9 cellular contexts compared by ENCODE assay signal in the genomic region with DNA sequence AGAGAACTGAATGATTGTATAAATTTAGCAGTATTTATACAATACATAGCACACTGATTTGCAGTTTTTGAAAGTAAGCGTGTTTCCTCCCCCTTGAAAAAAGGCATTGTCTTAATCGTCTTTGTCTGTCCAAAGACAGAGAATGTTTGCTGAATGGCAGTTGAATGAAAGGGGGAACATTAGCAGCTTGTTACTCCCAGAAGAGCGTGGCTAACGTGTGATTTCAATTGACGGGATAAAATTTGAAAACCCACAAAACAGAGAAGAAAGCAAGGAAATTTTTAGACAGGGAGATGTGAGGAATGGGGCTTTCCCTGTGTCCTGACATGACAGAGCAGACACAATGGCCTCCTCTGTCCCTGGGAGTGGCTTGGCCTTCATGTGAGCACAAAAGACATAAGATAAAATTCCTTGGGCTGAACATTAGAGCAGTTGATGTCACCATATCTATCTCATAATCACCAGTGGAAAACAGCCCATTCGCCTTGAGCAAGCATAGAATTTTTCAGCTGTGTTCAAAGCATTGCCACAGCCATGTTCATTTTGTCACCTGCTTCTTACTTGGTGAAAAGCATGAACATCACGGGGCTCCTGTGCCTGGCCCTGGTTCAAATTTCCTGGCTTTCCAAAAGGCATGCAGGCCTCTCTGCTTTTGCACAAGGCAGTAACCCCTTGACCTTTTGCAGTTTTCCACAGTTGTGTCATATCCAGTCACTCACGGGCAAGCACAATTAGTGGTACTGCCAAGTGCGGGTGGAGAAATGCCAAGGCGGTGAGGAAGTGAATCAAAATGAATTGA.
DNase-seq lines count a peak whose midpoint lies in the region; ATAC-seq, FAIRE-seq and TF ChIP-seq lines count a peak whose summit lies in the region.
"Had no signal": no experiment of that assay in that cellular context is flagged by ENCODE, and none has a peak within 500 bp of the region (broad histone marks: within the 10 kb centered on the region; RNA-seq: fewer than 3 reads in every experiment).

No MANE protein-coding gene starts in this region.

- no peak overlapping the region for H3K9ac ChIP-seq in endothelial cell of umbilical vein (replicated peaks; ENCODE audit: extremely low read depth, insufficient read depth, low read length)

- H3K4me1 ChIP-seq in endothelial cell of umbilical vein (ENCODE audit: control insufficient read depth, extremely low read depth, insufficient read depth, low read length) = peaks cover 28% of the 10 kb centered on the region
- H3K4me1 ChIP-seq in lung (ENCODE audit: control insufficient read depth in 2 of 2, insufficient read depth in 2 of 2, low read length in 2 of 2) = peaks cover 0 to 3% of the 10 kb centered on the region in 2 donors
- H3K4me1 ChIP-seq in tibial nerve = peaks cover 0 to 48% (median 14%) of the 10 kb centered on the region in 4 donors

- TF ChIP-seq POLR2A in endothelial cell of umbilical vein (IDR thresholded peaks at IDR 0.05; ENCODE audit: low read depth, low read length) = no peak
- TF ChIP-seq POLR2A in tibial nerve (IDR thresholded peaks at IDR 0.05) = no peak

- H3K4me3 ChIP-seq in endothelial cell of umbilical vein (replicated peaks in 1 of 3; ENCODE audit: insufficient read depth in 1 of 3, low read depth in 1 of 3, low read length in 3 of 3) (no peak overlapping the region), lung (no peak overlapping the region), tibial nerve (no peak overlapping the region)

- intact Hi-C loops in endothelial cell of umbilical vein (cut with micrococcal nuclease) = loop anchor here (1.0 to 2.0 kb wide), 3 partner anchors 25 to 40 kb away; no protein-coding TSS in a partner anchor

- H3K9me3 ChIP-seq in endothelial cell of umbilical vein (replicated peaks; ENCODE audit: control insufficient read depth, insufficient read depth, low read length) = no peaks in the 10 kb centered on the region
- H3K9me3 ChIP-seq in lung (ENCODE audit: control insufficient read depth in 2 of 2, insufficient read depth in 1 of 2, low read length in 1 of 2) = no peaks in the 10 kb centered on the region
- no peaks in the 10 kb centered on the region for H3K9me3 ChIP-seq in tibial nerve

- POLR2A ChIA-PET in endothelial cell of umbilical vein (lab: Charles Lee) = no interaction called here

- no TSS peak for BruUV-seq in endothelial cell of umbilical vein (replicated peaks; lab: Mats Ljungman, UMichigan)

- no peaks in the 10 kb centered on the region for H3K9me1 ChIP-seq in endothelial cell of umbilical vein (replicated peaks; ENCODE audit: control insufficient read depth, extremely low read depth, insufficient read depth, low read length)

- peak; percentile 97 for FAIRE-seq in endothelial cell of umbilical vein (lab: Jason Lieb, UNC)
- FAIRE-seq: A204.1 had no signal

- H2AFZ ChIP-seq in endothelial cell of umbilical vein (ENCODE audit: low read depth, low read length) = peak overlapping the region; percentile 2

- CTCF ChIA-PET in endothelial cell of umbilical vein (lab: Charles Lee) = interaction anchor here (1.2 kb wide), 1 partner anchor 40 kb away, joined by 3 read pairs; no protein-coding TSS in a partner anchor

- H3K4me2 ChIP-seq in endothelial cell of umbilical vein (ENCODE audit: insufficient read depth, low read length) = no peak overlapping the region

- ATAC-seq in lung (ENCODE audit: insufficient read depth, low FRiP score) (no peak), GM21360 (IDR thresholded peaks at IDR 0.05; ENCODE audit: unreplicated experiment) (no peak), HG02623 (IDR thresholded peaks at IDR 0.05; ENCODE audit: unreplicated experiment) (no peak), GM21737 (IDR thresholded peaks at IDR 0.05; ENCODE audit: unreplicated experiment) (no peak)

- TF ChIP-seq EP300 in tibial nerve (IDR thresholded peaks at IDR 0.05) = peak in 1 of 2 donors; percentile 52

- dilution Hi-C loops in endothelial cell of umbilical vein (cut with MboI; ENCODE audit: extremely low pct_ligation_motif_present, low sequenced_read_pairs) = no loop called here

- H3K36me3 ChIP-seq in endothelial cell of umbilical vein (ENCODE audit: control insufficient read depth in 2 of 2, extremely low read depth in 1 of 2, insufficient read depth in 2 of 2, low read length in 2 of 2) = no peaks in the 10 kb centered on the region
- H3K36me3 ChIP-seq in lung (ENCODE audit: control insufficient read depth in 2 of 2, insufficient read depth in 2 of 2, low read length in 2 of 2) = no peaks in the 10 kb centered on the region
- H3K36me3 ChIP-seq in tibial nerve = no peaks in the 10 kb centered on the region

- H3K27me3 ChIP-seq in endothelial cell of umbilical vein (ENCODE audit: control insufficient read depth in 2 of 2, insufficient read depth in 2 of 2, low read length in 2 of 2) (no peaks in the 10 kb centered on the region), lung (ENCODE audit: control insufficient read depth, insufficient read depth) (no peaks in the 10 kb centered on the region), tibial nerve (no peaks in the 10 kb centered on the region)

- DNase-seq in A172 (ENCODE audit: low spot score) (peak; percentile 90), M059J (ENCODE audit: low read depth) (peak; percentile 98), endothelial cell of umbilical vein (ENCODE audit: low read depth, low spot score) (peak; percentile 91), lung (ENCODE audit: low spot score) (peak; percentile 45), tibial nerve (ENCODE audit: low spot score in 2 of 2) (no peak)

- peak overlapping the region; percentile 66 for H3K27ac ChIP-seq in endothelial cell of umbilical vein (ENCODE audit: insufficient read depth, low read depth, low read length)
- H3K27ac ChIP-seq in lung (ENCODE audit: low read depth in 1 of 2, low read length in 1 of 2) = no peak overlapping the region
- peak overlapping the region in 2 of 4 donors; percentile 43 to 77 for H3K27ac ChIP-seq in tibial nerve

- H4K20me1 ChIP-seq in endothelial cell of umbilical vein (replicated peaks; ENCODE audit: control insufficient read depth, extremely low read depth, insufficient read depth, low read length) = no peaks in the 10 kb centered on the region

- TF ChIP-seq CTCF in endothelial cell of umbilical vein (IDR thresholded peaks at IDR 0.05; ENCODE audit: extremely low read depth in 1 of 2, insufficient read depth in 1 of 2, low read depth in 1 of 2, low read length in 2 of 2) (no peak), lung (IDR thresholded peaks at IDR 0.05; ENCODE audit: control extremely low read depth, extremely low read depth) (no peak), tibial nerve (IDR thresholded peaks at IDR 0.05) (no peak)

- WGBS in lung, 2 donors = 81 to 87% methylated on average over 10 of the region's 10 CpGs
- WGBS in tibial nerve, 2 donors = 51 to 57% methylated on average over 10 of the region's 10 CpGs

- no peaks in the 10 kb centered on the region for H3K79me2 ChIP-seq in endothelial cell of umbilical vein (ENCODE audit: control insufficient read depth, insufficient read depth, low read length)

TF ChIP-seq in endothelial cell of umbilical vein, 7 proteins besides CTCF, POLR2A, EP300 and RAD21:
- TF ChIP-seq JUN (IDR thresholded peaks at IDR 0.05; ENCODE audit: borderline replicate concordance, insufficient read depth, insufficient read length, low read depth) (peak; percentile 77), POLR2AphosphoS5 (IDR thresholded peaks at IDR 0.05; ENCODE audit: insufficient read depth, low read depth, low read length) (peak; percentile 82), FOS (IDR thresholded peaks at IDR 0.05; ENCODE audit: borderline replicate concordance, insufficient read depth, low read length) (peak; percentile 91), EZH2 (IDR thresholded peaks at IDR 0.05; ENCODE audit: borderline replicate concordance, low read depth, low read length, severe bottlenecking) (no peak), MYC (IDR thresholded peaks at IDR 0.05; ENCODE audit: low read depth, low read length) (peak; percentile 25), GATA2 (IDR thresholded peaks at IDR 0.05; ENCODE audit: insufficient read depth, insufficient read length, low read depth, low read length) (peak; percentile 52), MAX (IDR thresholded peaks at IDR 0.05; ENCODE audit: insufficient read depth, insufficient read length) (no peak)

Comparison
In these comparisons a context has a peak if more than half of its experiments do, and no peak if none do; other contexts are left out.
1. DNase-seq: peak in A172 (single experiment), M059J (single experiment), endothelial cell of umbilical vein (single experiment) and lung (single experiment); none in tibial nerve (0 of 2).